7 cellular contexts compared by ENCODE assay signal in genomic region chr1:108962681-108963051, GRCh38. TPM values are rescaled to one million over a fixed set of nuclear protein-coding genes. Genes with fewer than 3 reads are reported as not detected.
DNase-seq lines count a peak whose midpoint lies in the region; ATAC-seq and TF ChIP-seq lines count a peak whose summit lies in the region.

No MANE protein-coding gene starts in this region.

- H2BK5ac ChIP-seq in H9 (ENCODE audit: insufficient read length, low read length): no peak overlapping the region

- H2BK20ac ChIP-seq in H9 (ENCODE audit: low read depth, low read length, poor library complexity, severe bottlenecking): no peak overlapping the region

- H4K20me1 ChIP-seq in H9 (ENCODE audit: control insufficient read depth, insufficient read depth, insufficient read length): no peaks in the 10 kb centered on the region

- H3K9ac ChIP-seq in H9 (ENCODE audit: extremely low read depth, insufficient read length, low read length) (peak overlapping the region; percentile 60), subcutaneous abdominal adipose tissue (ENCODE audit: low read length in 5 of 5) (peak overlapping the region; percentile 77 to 92 (median 88))

- no peak for TF ChIP-seq CTCF in H9 (conservative IDR thresholded peaks at IDR 0.05)
- no peak for TF ChIP-seq CTCF in breast epithelium (IDR thresholded peaks at IDR 0.05)
- TF ChIP-seq CTCF in lower lobe of right lung (IDR thresholded peaks at IDR 0.05): no peak

- peak overlapping the region; percentile 66 for H3K4me2 ChIP-seq in H9 (ENCODE audit: insufficient read depth, insufficient read length, low read length)

- no peak overlapping the region for H2AFZ ChIP-seq in H9 (ENCODE audit: low read length)

- H2BK120ac ChIP-seq in H9 (ENCODE audit: low read depth, low read length, poor library complexity, severe bottlenecking): peak overlapping the region; percentile 53

- no peak overlapping the region for H2AK5ac ChIP-seq in H9 (ENCODE audit: insufficient read length, low read length)

- intact Hi-C loops in breast epithelium (cut with DNase I; ENCODE audit: low total_unique reads) (loop anchor here (10.0 kb wide), 1 partner anchor 152 kb away; the partner anchor contains the start of gene ELAPOR1), lower lobe of right lung (cut with DNase I) (no loop called here)

- peak overlapping the region; percentile 71 to 94 (median 86) for H3K4me3 ChIP-seq in breast epithelium
- H3K4me3 ChIP-seq in lower lobe of right lung: peak overlapping the region; percentile 89
- H3K4me3 ChIP-seq in subcutaneous abdominal adipose tissue (ENCODE audit: low read depth in 1 of 5, low read length in 5 of 5): peak overlapping the region; percentile 77 to 90 (median 85)

- H3K27me3 ChIP-seq in H9 (ENCODE audit: insufficient read depth, low read length): no peaks in the 10 kb centered on the region
- H3K27me3 ChIP-seq in breast epithelium: no peaks in the 10 kb centered on the region
- no peaks in the 10 kb centered on the region for H3K27me3 ChIP-seq in lower lobe of right lung (ENCODE audit: low read depth)
- no peaks in the 10 kb centered on the region for H3K27me3 ChIP-seq in subcutaneous abdominal adipose tissue (ENCODE audit: control insufficient read depth in 5 of 5, insufficient read depth in 4 of 5, low read length in 5 of 5)

- H3K27ac ChIP-seq in H9 (ENCODE audit: insufficient read length, low read depth, low read length) (no peak overlapping the region), breast epithelium (peak overlapping the region; percentile 99), lower lobe of right lung (peak overlapping the region; percentile 99), subcutaneous abdominal adipose tissue (ENCODE audit: low read depth, low read length) (peak overlapping the region; percentile 88)

- H3K4me1 ChIP-seq in H9 (ENCODE audit: insufficient read depth, low read length) (no peaks in the 10 kb centered on the region; the same call in none of the 2 replicates), breast epithelium (no peaks in the 10 kb centered on the region), lower lobe of right lung (peaks cover 32% of the 10 kb centered on the region), subcutaneous abdominal adipose tissue (ENCODE audit: control insufficient read depth in 5 of 5, insufficient read depth in 5 of 5, low read length in 5 of 5) (peaks cover 0 to 23% (median 20%) of the 10 kb centered on the region in 5 donors)

- H3K9me3 ChIP-seq in H9 (ENCODE audit: control insufficient read depth, low read depth, low read length): no peaks in the 10 kb centered on the region
- no peaks in the 10 kb centered on the region for H3K9me3 ChIP-seq in breast epithelium
- no peaks in the 10 kb centered on the region for H3K9me3 ChIP-seq in lower lobe of right lung
- no peaks in the 10 kb centered on the region for H3K9me3 ChIP-seq in subcutaneous abdominal adipose tissue (ENCODE audit: control insufficient read depth in 5 of 5, low read length in 5 of 5)

- no CpG with 5 or more reads among the region's 12 CpGs for WGBS in H9 (ENCODE audit: extremely low coverage, insufficient read length, low lambda C conversion rate)

- H4K8ac ChIP-seq in H9 (replicated peaks; ENCODE audit: insufficient read length, low read depth, low read length): no peak overlapping the region

- no peak overlapping the region for H3K56ac ChIP-seq in H9 (ENCODE audit: insufficient read length, low read depth, low read length)

- H3K23ac ChIP-seq in H9 (ENCODE audit: insufficient read length, low read depth, low read length): no peak overlapping the region

- H3K36me3 ChIP-seq in breast epithelium (no peaks in the 10 kb centered on the region), lower lobe of right lung (peaks cover 7% of the 10 kb centered on the region), subcutaneous abdominal adipose tissue (ENCODE audit: control insufficient read depth in 5 of 5, insufficient read depth in 5 of 5, low read length in 5 of 5) (peaks cover 0 to 5% (median 0%) of the 10 kb centered on the region in 5 donors)

- no peak overlapping the region for H3T11ph ChIP-seq in H9 (ENCODE audit: low read length)

- ATAC-seq in lower lobe of right lung (peak; percentile 51 to 67), GM19397 (IDR thresholded peaks at IDR 0.05; ENCODE audit: unreplicated experiment) (no peak), HG03280 (IDR thresholded peaks at IDR 0.05; ENCODE audit: unreplicated experiment) (no peak)

- no peak overlapping the region for H2BK15ac ChIP-seq in H9 (ENCODE audit: low read depth, low read length)

- H3K18ac ChIP-seq in H9 (ENCODE audit: insufficient read length, low read depth, low read length): peak overlapping the region; percentile 28

- H3K27ac Mint-ChIP-seq in H9: peak overlapping the region in 1 of 3 experiments; percentile 85; a peak in 2 of 7 replicates

- H3K4me1 Mint-ChIP-seq in H9: peaks cover 7 to 13% of the 10 kb centered on the region in 2 experiments

- H3K4ac ChIP-seq in H9 (ENCODE audit: low read depth, low read length): no peak overlapping the region

- TF ChIP-seq POLR2A in breast epithelium (IDR thresholded peaks at IDR 0.05): no peak

- H3K4me3 Mint-ChIP-seq in H9: peak overlapping the region; percentile 75 to 88

- 0 out of 2 replicates have a peak, but pooled peaks cover 5% of the 10 kb centered on the region for H3K27me3 Mint-ChIP-seq in H9 (ENCODE audit: low read depth)

- H4K91ac ChIP-seq in H9 (ENCODE audit: insufficient read length, low read depth, low read length): no peak overlapping the region

- peak overlapping the region; percentile 55; the same call in 1 of the 2 replicates for H3K14ac ChIP-seq in H9 (ENCODE audit: insufficient read depth, low read length)

- DNase-seq in H9: peak; percentile 46
- peak; percentile 28 for DNase-seq in RKO (ENCODE audit: low spot score)
- peak in 1 of 2 donors; percentile 43 for DNase-seq in breast epithelium (ENCODE audit: low spot score in 2 of 2)
- peak; percentile 64 for DNase-seq in lower lobe of right lung

- H2BK12ac ChIP-seq in H9 (ENCODE audit: insufficient read length, low read depth, low read length): no peak overlapping the region

- H3K79me1 ChIP-seq in H9 (ENCODE audit: insufficient read depth, low read depth, low read length, poor library complexity, severe bottlenecking): no peaks in the 10 kb centered on the region

- no peaks in the 10 kb centered on the region for H3K23me2 ChIP-seq in H9 (ENCODE audit: insufficient read length, low read depth, low read length, poor library complexity, severe bottlenecking)

- H4K5ac ChIP-seq in H9 (ENCODE audit: insufficient read length, low read depth, low read length): no peak overlapping the region

- H3K36me3 Mint-ChIP-seq in H9 (ENCODE audit: insufficient read depth in 1 of 3, low read depth in 3 of 3): peaks cover 0 to 10% (median 0%) of the 10 kb centered on the region in 3 experiments; a peak in 4 of 7 replicates

- H3K79me2 ChIP-seq in H9 (ENCODE audit: insufficient read depth, low read length): peaks cover 2% of the 10 kb centered on the region; the same call in 1 of the 2 replicates

- H3K9me3 Mint-ChIP-seq in H9: no peaks in the 10 kb centered on the region

RNA-seq across cellular contexts. Expression of gene CLCC1, which starts 0.6 kb away (rescaled TPM):
- total RNA-seq in H9 (2021): 18.2 and 18.8 TPM in 2 replicates
- total RNA-seq in breast epithelium: 10 to 100 TPM; 29.5 to 31.8 (median 29.7) TPM
- 32.1 TPM for total RNA-seq in lower lobe of right lung

Comparison
In these comparisons a context has a peak if more than half of its experiments do, and no peak if none do; other contexts are left out.
1. ATAC-seq: peak in lower lobe of right lung (2 of 2); none in GM19397 (single experiment) and HG03280 (single experiment).
2. Peak in every context shown above with its lines, with median percentiles within 50 percentile points of each other: H3K4me3 ChIP-seq.